ENCODE assay signal across 28 cellular contexts in the genomic region with DNA sequence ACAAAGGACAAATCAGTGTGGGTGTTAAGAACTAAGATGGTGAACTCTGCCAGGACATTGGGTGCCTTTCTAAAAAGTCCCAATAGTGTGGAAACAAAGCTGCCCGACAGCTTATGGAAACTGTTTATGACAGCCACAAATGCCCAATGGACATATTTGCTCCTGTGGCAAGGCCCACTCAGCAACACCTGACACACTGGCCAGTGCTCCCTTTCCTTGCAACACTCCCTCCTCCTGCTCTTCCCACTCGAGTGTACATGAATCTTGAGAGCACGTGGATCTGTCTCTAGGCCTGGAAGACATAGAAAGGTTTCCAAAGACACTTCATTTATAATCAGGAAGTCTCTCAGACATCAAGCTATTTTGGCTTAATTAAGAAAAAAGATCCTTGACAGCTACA. TPM values are rescaled to one million over a fixed set of nuclear protein-coding genes. Genes with fewer than 3 reads are reported as not detected.
"Had no signal": no experiment of that assay in that cellular context is flagged by ENCODE, and none has a peak within 500 bp of the region (broad histone marks: within the 10 kb centered on the region; RNA-seq: fewer than 3 reads in every experiment).

No MANE protein-coding gene starts in this region.

- ATAC-seq: esophagus mucosa; foreskin keratinocyte; mucosa of descending colon; psoas muscle; right cardiac atrium; stimulated activated memory B cell treated with anti-CD40 and anti-IgM and Interleukin-4, amounts not matched to agents 10 μg/mL and 1 μg/mL and 100 μg/mL, for 72 hours; stimulated activated naive CD8-positive, alpha-beta T cell treated with anti-CD3 and anti-CD28 coated beads, Interleukin-15, Interleukin-2, amounts not matched to agents 100 U/mL and 50 U/mL, for 24 hours had no signal

- H3K36me3 Mint-ChIP-seq: immature natural killer cell; mesothelial cell of epicardium; naive B cell; neural progenitor cell; stimulated activated memory B cell treated with anti-CD40 and anti-IgM and Interleukin-4, amounts not matched to agents 10 μg/mL and 1 μg/mL and 100 μg/mL, for 72 hours; type B pancreatic cell had no signal

- H3K4me1 ChIP-seq: foreskin keratinocyte, neural progenitor cell, psoas muscle, testis, tibial artery had no signal

- H3K27me3 ChIP-seq: dorsolateral prefrontal cortex, foreskin keratinocyte, neural progenitor cell, ovary, spleen, testis, tibial artery had no signal

- H3K4me3 ChIP-seq: dorsolateral prefrontal cortex, lung, mucosa of descending colon, neural progenitor cell, ovary, psoas muscle, skin epidermis, spleen, testis, tibial artery had no signal

- H3K36me3 ChIP-seq: neural progenitor cell, ovary, spleen, tibial artery had no signal

- H3K27ac ChIP-seq: dorsolateral prefrontal cortex, epithelial cell of prostate, foreskin keratinocyte, neural progenitor cell, ovary, psoas muscle, spleen, testis, tibial artery had no signal

- H3K27me3 Mint-ChIP-seq: naive B cell; stimulated activated memory B cell treated with anti-CD40 and anti-IgM and Interleukin-4, amounts not matched to agents 10 μg/mL and 1 μg/mL and 100 μg/mL, for 72 hours; type B pancreatic cell had no signal

- H3K27ac Mint-ChIP-seq: immature natural killer cell; mesothelial cell of epicardium; naive B cell; nephron; neural progenitor cell; stimulated activated memory B cell treated with anti-CD40 and anti-IgM and Interleukin-4, amounts not matched to agents 10 μg/mL and 1 μg/mL and 100 μg/mL, for 72 hours; type B pancreatic cell had no signal

- H3K4me3 Mint-ChIP-seq: immature natural killer cell; mesothelial cell of epicardium; naive B cell; nephron; neural progenitor cell; stimulated activated memory B cell treated with anti-CD40 and anti-IgM and Interleukin-4, amounts not matched to agents 10 μg/mL and 1 μg/mL and 100 μg/mL, for 72 hours; type B pancreatic cell had no signal

- H3K9ac ChIP-seq: neural progenitor cell had no signal

- H3K9me3 Mint-ChIP-seq: mesothelial cell of epicardium; nephron; neural progenitor cell; stimulated activated memory B cell treated with anti-CD40 and anti-IgM and Interleukin-4, amounts not matched to agents 10 μg/mL and 1 μg/mL and 100 μg/mL, for 72 hours; type B pancreatic cell had no signal

- DNase-seq: dorsolateral prefrontal cortex; effector CD4-positive, alpha-beta T cell; foreskin keratinocyte; hypothalamus; immature natural killer cell; islet precursor cell; mesenchymal stem cell; mucosa of descending colon; naive B cell; ovary; posterior cingulate gyrus; psoas muscle; right cardiac atrium; spleen; stimulated activated CD4-positive, alpha-beta T cell treated with anti-CD3 and anti-CD28 coated beads, Interleukin-4, amount 100 ng/mL, for 4 hours; stimulated activated naive CD8-positive, alpha-beta T cell treated with anti-CD3 and anti-CD28 coated beads, Interleukin-15, Interleukin-2, amounts not matched to agents 100 U/mL and 50 U/mL, for 24 hours; substantia nigra; testis; tibial artery had no signal

- H3K4me2 ChIP-seq: neural progenitor cell had no signal

- H3K9me3 ChIP-seq: mucosa of descending colon, ovary, psoas muscle, spleen, testis, tibial artery had no signal

- H3K4me1 Mint-ChIP-seq: immature natural killer cell; naive B cell; stimulated activated memory B cell treated with anti-CD40 and anti-IgM and Interleukin-4, amounts not matched to agents 10 μg/mL and 1 μg/mL and 100 μg/mL, for 72 hours had no signal

- H2AFZ ChIP-seq: neural progenitor cell had no signal

RNA-seq across cellular contexts. Expression of a gene that starts 14.2 kb away (rescaled TPM):
- polyA plus RNA-seq: immature natural killer cell had no signal
